ENCODE assay signal across 9 cellular contexts in the genomic region with DNA sequence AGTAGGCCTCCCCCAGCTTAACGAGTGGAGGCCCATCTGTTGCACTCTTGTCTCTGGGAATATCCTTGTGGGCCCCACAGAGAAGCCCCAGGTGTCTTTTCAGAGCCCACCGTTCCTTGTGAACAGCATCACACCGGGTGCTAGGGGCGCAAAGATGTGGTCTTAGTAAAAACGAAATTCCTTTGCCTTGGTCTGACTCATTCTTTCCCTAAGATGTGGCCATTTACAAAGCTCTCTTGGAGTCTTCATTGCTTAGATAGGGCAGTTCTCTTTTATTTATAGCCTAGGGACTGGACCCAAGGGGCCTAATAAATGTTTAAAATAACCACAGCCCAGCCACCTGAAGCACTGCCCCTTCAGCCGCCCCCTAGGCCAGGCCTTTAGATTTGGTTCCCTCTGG. TPM values are rescaled to one million over a fixed set of nuclear protein-coding genes. Genes with fewer than 3 reads are reported as not detected.
DNase-seq lines count a peak whose midpoint lies in the region; ATAC-seq, FAIRE-seq and TF ChIP-seq lines count a peak whose summit lies in the region.
"Had no signal": no experiment of that assay in that cellular context is flagged by ENCODE, and none has a peak within 500 bp of the region (broad histone marks: within the 10 kb centered on the region; RNA-seq: fewer than 3 reads in every experiment).

No MANE protein-coding gene starts in this region.

- H3K36me3 ChIP-seq in prostate gland, result no peaks in the 10 kb centered on the region

- H3K4me1 Mint-ChIP-seq in activated T-cell treated with anti-CD3 and anti-CD28 coated beads, Interleukin-2, amount 50 U/mL, for 4 hours (ENCODE audit: low read depth), result no peaks in the 10 kb centered on the region

- peak; percentile 5 for FAIRE-seq in GM12891 (lab: Jason Lieb, UNC)

- no peaks in the 10 kb centered on the region for H3K27me3 Mint-ChIP-seq in activated T-cell treated with anti-CD3 and anti-CD28 coated beads, Interleukin-2, amount 50 U/mL, for 4 hours (ENCODE audit: low read depth)

- H3K9me3 ChIP-seq in prostate gland, result no peaks in the 10 kb centered on the region

- peaks cover 8% of the 10 kb centered on the region for H3K36me3 Mint-ChIP-seq in activated T-cell treated with anti-CD3 and anti-CD28 coated beads, Interleukin-2, amount 50 U/mL, for 4 hours (ENCODE audit: insufficient read depth)

- H3K27ac ChIP-seq in prostate gland, result peak overlapping the region; percentile 95 to 96

- peak; percentile 46 for DNase-seq in GM12891 (ENCODE audit: insufficient read length, low spot score)
- peak; percentile 84 for DNase-seq in astrocyte of the hippocampus (ENCODE audit: low read depth, low spot score)
- DNase-seq in prostate gland (ENCODE audit: low spot score), result no peak
- no peak for DNase-seq in H4 (ENCODE audit: low spot score)
- no peak for DNase-seq in activated T-cell treated with anti-CD3 and anti-CD28 coated beads, Interleukin-2, amount 50 U/mL, for 4 hours
- DNase-seq in NCI-H187 treated with DMSO at 0.1 percent for 48 hours (lab: John Stamatoyannopoulos, UW), result no peak
- DNase-seq: NCI-H1417 had no signal

- peak; percentile 60 for ATAC-seq in HG02588 (IDR thresholded peaks at IDR 0.05; ENCODE audit: unreplicated experiment)
- no peak for ATAC-seq in activated T-cell treated with anti-CD3 and anti-CD28 coated beads, Interleukin-2, amount 50 U/mL, for 4 hours
- ATAC-seq in GM19324 (IDR thresholded peaks at IDR 0.05; ENCODE audit: low FRiP score, unreplicated experiment), result no peak

- TF ChIP-seq CTCF in prostate gland (IDR thresholded peaks at IDR 0.05), result no peak

- WGBS in prostate gland, result 77% methylated on average over 6 of the region's 6 CpGs

- peaks cover 31% of the 10 kb centered on the region for H3K4me1 ChIP-seq in prostate gland (replicated peaks)

- no peak overlapping the region for H3K4me3 Mint-ChIP-seq in activated T-cell treated with anti-CD3 and anti-CD28 coated beads, Interleukin-2, amount 50 U/mL, for 4 hours

- H3K27me3 ChIP-seq in prostate gland (replicated peaks; ENCODE audit: insufficient read depth), result no peaks in the 10 kb centered on the region

- intact Hi-C loops in prostate gland (cut with DNase I), result no loop called here

- no peak for TF ChIP-seq POLR2A in GM12891 (IDR thresholded peaks at IDR 0.05; ENCODE audit: low read depth, low read length)
- no peak for TF ChIP-seq POLR2A in prostate gland (IDR thresholded peaks at IDR 0.05)

- H3K9me3 Mint-ChIP-seq in activated T-cell treated with anti-CD3 and anti-CD28 coated beads, Interleukin-2, amount 50 U/mL, for 4 hours, result no peaks in the 10 kb centered on the region

- no peak overlapping the region for H3K4me3 ChIP-seq in prostate gland

TF ChIP-seq in GM12891, 5 proteins besides CTCF, POLR2A, EP300 and RAD21:
- TF ChIP-seq SPI1 (IDR thresholded peaks at IDR 0.05; ENCODE audit: low read depth, low read length), result 0 out of 2 replicates have a peak, but pooled peaks have one; percentile 14
- no peak for TF ChIP-seq POLR2AphosphoS5 (IDR thresholded peaks at IDR 0.05; ENCODE audit: low read depth, low read length)
- TF ChIP-seq POU2F2 (IDR thresholded peaks at IDR 0.05; ENCODE audit: low read depth, low read length), result no peak
- TF ChIP-seq PAX5 (IDR thresholded peaks at IDR 0.05; ENCODE audit: insufficient read depth, low read length, severe bottlenecking), result no peak
- TF ChIP-seq TAF1 (IDR thresholded peaks at IDR 0.05; ENCODE audit: low read depth, low read length), result no peak
TF ChIP-seq in GM12891: peak in this region for 1.

RNA-seq across cellular contexts. Expression of gene RPL26L1, which starts 52.8 kb away (rescaled TPM):
- 64.5 TPM for polyA plus RNA-seq in GM12891 (2012; ENCODE audit: low read depth, missing spikeins)
- 10 to 100 TPM; 20.4 to 47.6 TPM for total RNA-seq in prostate gland
- total RNA-seq in H4 (2014; rRNA removed; shearing (Covaris generic)), result 102 and 152 TPM in 2 replicates
- 100 to 1,000 TPM in 1 of 3 donors, 10 to 100 TPM in 2; 89.6 to 105 (median 95.3) TPM for total RNA-seq in activated T-cell treated with anti-CD3 and anti-CD28 coated beads, Interleukin-2, amount 50 U/mL, for 4 hours

Comparison
In these comparisons a context has a peak if more than half of its experiments do, and no peak if none do; other contexts are left out.
1. DNase-seq: peak in GM12891 (single experiment) and astrocyte of the hippocampus (single experiment); none in prostate gland (single experiment), H4 (single experiment), activated T-cell treated with anti-CD3 and anti-CD28 coated beads, Interleukin-2, amount 50 U/mL, for 4 hours (single experiment) and NCI-H187 treated with DMSO at 0.1 percent for 48 hours (single experiment).